In the genomic region with DNA sequence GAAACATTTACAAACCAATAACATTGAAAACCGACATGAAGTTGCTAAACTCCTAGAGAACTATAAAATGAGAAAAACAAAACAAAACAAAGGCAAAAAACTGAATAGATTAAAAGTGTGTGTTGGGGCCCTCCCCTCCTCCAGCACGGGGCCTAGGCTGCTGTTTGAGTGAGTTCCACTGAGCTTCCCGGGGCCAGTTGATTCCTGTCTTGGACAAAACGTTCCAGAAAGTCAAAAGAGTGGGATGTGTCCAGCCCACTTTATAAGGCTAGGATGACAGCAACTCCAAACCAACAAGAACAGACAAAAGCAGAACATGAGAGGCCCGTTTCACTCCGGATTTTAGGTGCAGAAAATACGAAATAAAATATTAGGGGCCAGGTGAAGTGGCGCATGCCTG, we compare ENCODE assay signal across 1 cellular context.
TF ChIP-seq lines count a peak whose summit lies in the region.

No MANE protein-coding gene starts in this region.

TF ChIP-seq in endothelial cell of umbilical vein, 7 proteins besides CTCF, POLR2A, EP300 and RAD21:
- TF ChIP-seq EZH2 (IDR thresholded peaks at IDR 0.05; ENCODE audit: borderline replicate concordance, low read depth, low read length, severe bottlenecking) (no peak), JUN (IDR thresholded peaks at IDR 0.05; ENCODE audit: borderline replicate concordance, insufficient read depth, insufficient read length, low read depth) (no peak), MAX (IDR thresholded peaks at IDR 0.05; ENCODE audit: insufficient read depth, insufficient read length) (no peak), MYC (IDR thresholded peaks at IDR 0.05; ENCODE audit: low read depth, low read length) (no peak), FOS (IDR thresholded peaks at IDR 0.05; ENCODE audit: borderline replicate concordance, insufficient read depth, low read length) (no peak), POLR2AphosphoS5 (IDR thresholded peaks at IDR 0.05; ENCODE audit: insufficient read depth, low read depth, low read length) (no peak), GATA2 (IDR thresholded peaks at IDR 0.05; ENCODE audit: insufficient read depth, insufficient read length, low read depth, low read length) (no peak)
TF ChIP-seq in endothelial cell of umbilical vein: peak in this region for 0.
